Comparison of ENCODE assay signal across 8 cellular contexts in genomic region chr3:158097571-158098553, GRCh38. TPM values are rescaled to one million over a fixed set of nuclear protein-coding genes. Genes with fewer than 3 reads are reported as not detected.
DNase-seq lines count a peak whose midpoint lies in the region; ATAC-seq lines count a peak whose summit lies in the region.

No MANE protein-coding gene starts in this region.

- ATAC-seq in GM21360 (IDR thresholded peaks at IDR 0.05; ENCODE audit: unreplicated experiment): peak; percentile 76

- H3K4me1 ChIP-seq in HUES48 (ENCODE audit: control insufficient read depth, insufficient read depth, low read length): peaks cover 34% of the 10 kb centered on the region
- H3K4me1 ChIP-seq in SJCRH30: no peaks in the 10 kb centered on the region
- peaks cover 4% of the 10 kb centered on the region for H3K4me1 ChIP-seq in adipocyte (ENCODE audit: control insufficient read depth, insufficient read depth, low read length)

- H3K36me3 ChIP-seq in HUES48 (ENCODE audit: control insufficient read depth, insufficient read depth, low read length) (no peaks in the 10 kb centered on the region), SJCRH30 (no peaks in the 10 kb centered on the region; the same call in 1 of the 2 replicates), adipocyte (ENCODE audit: control insufficient read depth, insufficient read depth, low read length, severe bottlenecking) (peaks cover 34% of the 10 kb centered on the region)

- DNase-seq in COLO668 (lab: John Stamatoyannopoulos, UW; ENCODE audit: unreplicated experiment) (peak; percentile 90), SJCRH30 (peak; percentile 72 to 79), adipocyte (ENCODE audit: low read depth) (no peak), iPS-NIHi11 (ENCODE audit: low spot score) (peak; percentile 93), cerebellar nuclear complex (lab: John Stamatoyannopoulos, UW) (no peak)
- peak; percentile 52 to 65 (median 61) for DNase-seq in stimulated activated CD4-positive, alpha-beta T cell treated with anti-CD3 and anti-CD28 coated beads, Interleukin-12 subunit alpha, Interleukin-12 subunit beta, amount 100 ng/mL, for 48 hours (ENCODE audit: low read depth in 2 of 3, low spot score in 1 of 3)

- H3K9ac ChIP-seq in HUES48 (ENCODE audit: low read depth, low read length) (no peak overlapping the region), adipocyte (ENCODE audit: low read length) (no peak overlapping the region)

- H3K27ac ChIP-seq in HUES48 (ENCODE audit: low read depth, low read length) (no peak overlapping the region), SJCRH30 (peak overlapping the region; percentile 11; the same call in 1 of the 2 replicates)

- H3K4me3 ChIP-seq in HUES48 (ENCODE audit: low read depth, low read length) (peak overlapping the region; percentile 70), SJCRH30 (peak overlapping the region; percentile 69), adipocyte (ENCODE audit: low read length) (peak overlapping the region; percentile 72)

- no peaks in the 10 kb centered on the region for H3K9me3 ChIP-seq in HUES48 (ENCODE audit: control insufficient read depth, insufficient read depth, low read length)
- no peaks in the 10 kb centered on the region for H3K9me3 ChIP-seq in SJCRH30 (replicated peaks)
- H3K9me3 ChIP-seq in adipocyte (ENCODE audit: control insufficient read depth, low read length): no peaks in the 10 kb centered on the region

- peaks cover 100% of the 10 kb centered on the region for H3K27me3 ChIP-seq in HUES48 (ENCODE audit: control insufficient read depth, insufficient read depth, low read length)
- H3K27me3 ChIP-seq in SJCRH30: no peaks in the 10 kb centered on the region
- no peaks in the 10 kb centered on the region for H3K27me3 ChIP-seq in adipocyte (replicated peaks; ENCODE audit: control insufficient read depth, insufficient read depth, low read length)

RNA-seq across cellular contexts. Expression of gene SHOX2, which starts 8.4 kb away (rescaled TPM):
- 4.5 and 5.4 TPM in 2 replicates for total RNA-seq in SJCRH30 (2014; rRNA removed; shearing (Covaris generic))

RNA-seq across cellular contexts. Expression of gene RSRC1, which starts 12.0 kb away (rescaled TPM):
- 49.6 and 57.2 TPM in 2 replicates for total RNA-seq in SJCRH30 (2014; rRNA removed; shearing (Covaris generic))

Comparison
In these comparisons a context has a peak if more than half of its experiments do, and no peak if none do; other contexts are left out.
1. DNase-seq: peak in COLO668 (single experiment), SJCRH30 (2 of 2), iPS-NIHi11 (single experiment) and stimulated activated CD4-positive, alpha-beta T cell treated with anti-CD3 and anti-CD28 coated beads, Interleukin-12 subunit alpha, Interleukin-12 subunit beta, amount 100 ng/mL, for 48 hours (3 of 3); none in adipocyte (single experiment) and cerebellar nuclear complex (0 of 2).
2. Peak in every context shown above with its lines, with median percentiles within 50 percentile points of each other: H3K4me3 ChIP-seq.